In genomic region chr12:106819991-106820390, GRCh38 we compare ENCODE assay signal across 27 cellular contexts.
"Had no signal": no experiment of that assay in that cellular context is flagged by ENCODE, and none has a peak within 500 bp of the region (broad histone marks: within the 10 kb centered on the region; RNA-seq: fewer than 3 reads in every experiment).

No MANE protein-coding gene starts in this region.

- DNase-seq: naive thymus-derived CD4-positive, alpha-beta T cell; natural killer cell; nucleus accumbens; pancreas; psoas muscle; right cardiac atrium; right lobe of liver; sigmoid colon; small intestine; stimulated activated CD4-positive, alpha-beta T cell treated with anti-CD3 and anti-CD28 coated beads, Interleukin-15, amount 100 ng/mL, for 24 hours; stimulated activated CD4-positive, alpha-beta T cell treated with anti-CD3 and anti-CD28 coated beads, Interleukin-2, amount 100 ng/mL, for 24 hours; stimulated activated CD4-positive, alpha-beta T cell treated with anti-CD3 and anti-CD28 coated beads, Interleukin-2, amount 100 ng/mL, for 48 hours; stimulated activated CD4-positive, alpha-beta T cell treated with anti-CD3 and anti-CD28 coated beads, Interleukin-4, amount 100 ng/mL, for 24 hours; stimulated activated naive CD4-positive, alpha-beta T cell; stimulated activated naive CD8-positive, alpha-beta T cell treated with anti-CD3 and anti-CD28 coated beads, Interleukin-15, amount 100 ng/mL, for 72 hours; stimulated activated naive CD8-positive, alpha-beta T cell treated with anti-CD3 and anti-CD28 coated beads, Interleukin-15, Interleukin-2, amounts not matched to agents 100 U/mL and 50 U/mL, for 24 hours; substantia nigra; testis; tibial artery; transverse colon; upper lobe of right lung; uterus had no signal

- H3K27me3 Mint-ChIP-seq: naive thymus-derived CD4-positive, alpha-beta T cell; stimulated activated memory B cell treated with anti-CD40 and anti-IgM and Interleukin-4, amounts not matched to agents 10 μg/mL and 1 μg/mL and 100 μg/mL, for 72 hours; stimulated activated naive CD8-positive, alpha-beta T cell treated with anti-CD3 and anti-CD28 coated beads, Interleukin-15, amount 100 ng/mL, for 72 hours; type B pancreatic cell had no signal

- H3K4me1 Mint-ChIP-seq: natural killer cell; stimulated activated memory B cell treated with anti-CD40 and anti-IgM and Interleukin-4, amounts not matched to agents 10 μg/mL and 1 μg/mL and 100 μg/mL, for 72 hours; stimulated activated naive CD8-positive, alpha-beta T cell treated with anti-CD3 and anti-CD28 coated beads, Interleukin-15, amount 100 ng/mL, for 72 hours had no signal

- H3K27ac Mint-ChIP-seq: stimulated activated memory B cell treated with anti-CD40 and anti-IgM and Interleukin-4, amounts not matched to agents 10 μg/mL and 1 μg/mL and 100 μg/mL, for 72 hours; stimulated activated naive CD8-positive, alpha-beta T cell treated with anti-CD3 and anti-CD28 coated beads, Interleukin-15, amount 100 ng/mL, for 72 hours; type B pancreatic cell had no signal

- H3K27ac ChIP-seq: neutrophil, pancreas, psoas muscle, right lobe of liver, sigmoid colon, suprapubic skin, testis, tibial artery, transverse colon, upper lobe of right lung, uterus had no signal

- H3K27me3 ChIP-seq: neutrophil, pancreas, right lobe of liver, sigmoid colon, suprapubic skin, testis, tibial artery, transverse colon, upper lobe of right lung, uterus had no signal

- FAIRE-seq: pancreas, small intestine had no signal

- H3K4me1 ChIP-seq: pancreas, psoas muscle, right lobe of liver, suprapubic skin, testis, tibial artery, upper lobe of right lung, uterus had no signal

- H3K4me3 Mint-ChIP-seq: naive thymus-derived CD4-positive, alpha-beta T cell; natural killer cell; nephron; stimulated activated memory B cell treated with anti-CD40 and anti-IgM and Interleukin-4, amounts not matched to agents 10 μg/mL and 1 μg/mL and 100 μg/mL, for 72 hours; stimulated activated naive CD8-positive, alpha-beta T cell treated with anti-CD3 and anti-CD28 coated beads, Interleukin-15, amount 100 ng/mL, for 72 hours; type B pancreatic cell had no signal

- H3K36me3 ChIP-seq: uterus had no signal

- H3K9me3 ChIP-seq: neutrophil, pancreas, psoas muscle, right lobe of liver, sigmoid colon, suprapubic skin, testis, tibial artery, transverse colon, upper lobe of right lung, uterus had no signal

- H3K9me3 Mint-ChIP-seq: naive thymus-derived CD4-positive, alpha-beta T cell; natural killer cell; nephron; stimulated activated memory B cell treated with anti-CD40 and anti-IgM and Interleukin-4, amounts not matched to agents 10 μg/mL and 1 μg/mL and 100 μg/mL, for 72 hours; stimulated activated naive CD8-positive, alpha-beta T cell treated with anti-CD3 and anti-CD28 coated beads, Interleukin-15, amount 100 ng/mL, for 72 hours had no signal

- H3K4me3 ChIP-seq: pancreas, psoas muscle, right lobe of liver, sigmoid colon, suprapubic skin, testis, tibial artery, transverse colon, upper lobe of right lung, uterus had no signal

- ATAC-seq: naive thymus-derived CD4-positive, alpha-beta T cell; natural killer cell; pancreas; psoas muscle; right cardiac atrium; right lobe of liver; stimulated activated memory B cell treated with anti-CD40 and anti-IgM and Interleukin-4, amounts not matched to agents 10 μg/mL and 1 μg/mL and 100 μg/mL, for 72 hours; stimulated activated naive CD8-positive, alpha-beta T cell treated with anti-CD3 and anti-CD28 coated beads, Interleukin-15, amount 100 ng/mL, for 72 hours; stimulated activated naive CD8-positive, alpha-beta T cell treated with anti-CD3 and anti-CD28 coated beads, Interleukin-15, Interleukin-2, amounts not matched to agents 100 U/mL and 50 U/mL, for 24 hours; upper lobe of right lung had no signal
